In the genomic region with DNA sequence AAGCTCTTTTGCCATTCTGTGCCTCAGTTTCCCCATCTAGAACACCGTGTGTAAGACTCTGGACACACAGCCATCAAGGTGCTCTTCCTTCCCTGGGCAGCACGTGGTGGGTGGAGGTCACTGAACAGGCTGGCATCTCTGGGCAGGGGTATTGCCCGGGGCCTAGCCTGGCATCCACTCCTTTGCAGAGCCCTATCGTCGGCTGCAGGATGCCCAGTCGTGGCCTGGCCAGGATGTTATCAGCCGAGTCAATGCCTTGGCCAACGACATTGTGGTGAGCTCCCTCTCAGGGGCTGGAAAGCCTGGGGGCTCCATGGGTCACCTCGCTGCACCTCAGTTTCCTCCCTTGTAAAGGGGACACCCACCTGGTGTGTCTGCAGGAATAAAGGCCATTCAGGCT, we compare ENCODE assay signal across 18 cellular contexts. TPM values are rescaled to one million over a fixed set of nuclear protein-coding genes. Genes with fewer than 3 reads are reported as not detected.
DNase-seq lines count a peak whose midpoint lies in the region; ATAC-seq, FAIRE-seq and TF ChIP-seq lines count a peak whose summit lies in the region.
"Had no signal": no experiment of that assay in that cellular context is flagged by ENCODE, and none has a peak within 500 bp of the region (broad histone marks: within the 10 kb centered on the region; RNA-seq: fewer than 3 reads in every experiment).

No MANE protein-coding gene starts in this region.

- H3K4me3 ChIP-seq in Caco-2 (ENCODE audit: low read depth, low read length) (no peak overlapping the region), K562 (no peak overlapping the region), spleen (no peak overlapping the region)

- in situ Hi-C loops in K562 (cut with MboI): no loop called here

- POLR2A ChIA-PET in Caco-2 (lab: Charles Lee) (no interaction called here), K562 (lab: Yijun Ruan, JAX) (interaction anchor here (1.0 kb wide), 1 partner anchor 16 kb away, joined by 3 read pairs; no protein-coding TSS in a partner anchor), MCF 10A (lab: Yijun Ruan, JAX) (no interaction called here)
- POLR2A ChIA-PET in activated CD4-positive, alpha-beta T cell treated with anti-CD3 and anti-CD28 coated beads for 36 hours (lab: Charles Lee): no interaction called here

- no peaks in the 10 kb centered on the region for H3K79me2 ChIP-seq in K562 (ENCODE audit: control insufficient read depth, insufficient read depth, low read length)

- no peak for ATAC-seq in K562
- ATAC-seq in activated CD4-positive, alpha-beta T cell treated with anti-CD3 and anti-CD28 coated beads for 36 hours: no peak

- no peaks in the 10 kb centered on the region for H3K36me3 Mint-ChIP-seq in Caco-2 (ENCODE audit: insufficient read depth, unreplicated experiment)
- no peaks in the 10 kb centered on the region for H3K36me3 Mint-ChIP-seq in MCF 10A (ENCODE audit: insufficient read depth, unreplicated experiment)
- no peaks in the 10 kb centered on the region for H3K36me3 Mint-ChIP-seq in activated CD4-positive, alpha-beta T cell treated with anti-CD3 and anti-CD28 coated beads for 36 hours (ENCODE audit: low read depth)
- H3K36me3 Mint-ChIP-seq: CD14-positive monocyte; CD4-positive, alpha-beta memory T cell had no signal

- no peak overlapping the region for H2AFZ ChIP-seq in K562 (ENCODE audit: low read depth, low read length)

- no peaks in the 10 kb centered on the region for H3K9me1 ChIP-seq in K562 (ENCODE audit: control insufficient read depth, insufficient read depth, low read length)

- no peak overlapping the region for H3K9ac ChIP-seq in K562 (ENCODE audit: insufficient read depth in 1 of 2, low read depth in 2 of 2, low read length in 2 of 2)

- no peak for DNase-seq in Caco-2
- peak; percentile 18 for DNase-seq in GM10266 (ENCODE audit: extremely low spot score)
- no peak for DNase-seq in K562 (ENCODE audit: extremely low read depth in 1 of 4, low spot score in 3 of 4)
- peak; percentile 52 for DNase-seq in spleen
- no peak for DNase-seq in MCF 10A (ENCODE audit: unreplicated experiment)
- DNase-seq in COR-L47 (lab: John Stamatoyannopoulos, UW): no peak
- DNase-seq in activated CD4-positive, alpha-beta T cell treated with anti-CD3 and anti-CD28 coated beads for 36 hours: no peak
- DNase-seq: AML-193; CD4-positive, alpha-beta memory T cell; GDM1; GOT3; IMR-90 had no signal

- H3K9me3 ChIP-seq in Caco-2 (no peaks in the 10 kb centered on the region), K562 (replicated peaks; ENCODE audit: control insufficient read depth, insufficient read depth, low read depth, low read length) (no peaks in the 10 kb centered on the region), spleen (no peaks in the 10 kb centered on the region)
- H3K9me3 ChIP-seq: A549 had no signal

- no peaks in the 10 kb centered on the region for H3K9me3 Mint-ChIP-seq in Caco-2 (ENCODE audit: unreplicated experiment)
- H3K9me3 Mint-ChIP-seq in MCF 10A (ENCODE audit: unreplicated experiment): no peaks in the 10 kb centered on the region
- no peaks in the 10 kb centered on the region for H3K9me3 Mint-ChIP-seq in activated CD4-positive, alpha-beta T cell treated with anti-CD3 and anti-CD28 coated beads for 36 hours (ENCODE audit: low read depth)
- H3K9me3 Mint-ChIP-seq: CD4-positive, alpha-beta memory T cell had no signal

- H3K4me1 ChIP-seq in Caco-2 (peaks cover 6% of the 10 kb centered on the region), K562 (replicated peaks in 1 of 2; ENCODE audit: control insufficient read depth in 2 of 2, insufficient read depth in 2 of 2, low read length in 2 of 2) (peaks cover 8 to 48% of the 10 kb centered on the region in 2 experiments), spleen (peaks cover 0 to 32% (median 18%) of the 10 kb centered on the region in 6 donors)

- H3K27me3 ChIP-seq in Caco-2 (replicated peaks; ENCODE audit: control insufficient read depth, insufficient read depth, low read length) (no peaks in the 10 kb centered on the region), K562 (ENCODE audit: control insufficient read depth in 2 of 2, insufficient read depth in 2 of 2, low read length in 2 of 2) (peaks cover 5 to 40% of the 10 kb centered on the region in 2 experiments; a peak in 3 of 5 replicates), spleen (replicated peaks in 1 of 7) (peaks cover 0 to 59% (median 44%) of the 10 kb centered on the region in 7 donors)

- peaks cover 36% of the 10 kb centered on the region for H4K20me1 ChIP-seq in K562 (replicated peaks; ENCODE audit: control insufficient read depth, insufficient read depth, low read length)

- TF ChIP-seq POLR2A in K562 (conservative IDR thresholded peaks at IDR 0.05): no peak
- no peak for TF ChIP-seq POLR2A in spleen (IDR thresholded peaks at IDR 0.05)

- H3K36me3 ChIP-seq in Caco-2 (ENCODE audit: control insufficient read depth, insufficient read depth, low read length): no peaks in the 10 kb centered on the region
- H3K36me3 ChIP-seq in K562 (ENCODE audit: control insufficient read depth, insufficient read depth, low read length): no peaks in the 10 kb centered on the region
- no peaks in the 10 kb centered on the region for H3K36me3 ChIP-seq in spleen

- H3K4me3 Mint-ChIP-seq in Caco-2 (ENCODE audit: unreplicated experiment): peak overlapping the region; percentile 76
- H3K4me3 Mint-ChIP-seq in MCF 10A (ENCODE audit: unreplicated experiment): no peak overlapping the region
- no peak overlapping the region for H3K4me3 Mint-ChIP-seq in activated CD4-positive, alpha-beta T cell treated with anti-CD3 and anti-CD28 coated beads for 36 hours
- H3K4me3 Mint-ChIP-seq: CD4-positive, alpha-beta memory T cell had no signal

- no peak overlapping the region for H3K27ac ChIP-seq in K562 (ENCODE audit: extremely low read depth, low read depth, low read length)
- H3K27ac ChIP-seq in spleen: no peak overlapping the region

- H3K27ac Mint-ChIP-seq in Caco-2 (ENCODE audit: unreplicated experiment): no peak overlapping the region
- H3K27ac Mint-ChIP-seq in MCF 10A (ENCODE audit: low read depth, unreplicated experiment): no peak overlapping the region
- no peak overlapping the region for H3K27ac Mint-ChIP-seq in activated CD4-positive, alpha-beta T cell treated with anti-CD3 and anti-CD28 coated beads for 36 hours
- H3K27ac Mint-ChIP-seq: CD4-positive, alpha-beta memory T cell had no signal

- H3K4me1 Mint-ChIP-seq in Caco-2 (ENCODE audit: low read depth, unreplicated experiment) (no peaks in the 10 kb centered on the region), MCF 10A (ENCODE audit: insufficient read depth, unreplicated experiment) (no peaks in the 10 kb centered on the region)
- no peaks in the 10 kb centered on the region for H3K4me1 Mint-ChIP-seq in activated CD4-positive, alpha-beta T cell treated with anti-CD3 and anti-CD28 coated beads for 36 hours

- intact Hi-C loops in Caco-2 (cut with micrococcal nuclease; ENCODE audit: unreplicated experiment): no loop called here
- intact Hi-C loops in K562 (cut with micrococcal nuclease): no loop called here
- intact Hi-C loops in spleen (cut with DNase I; ENCODE audit: low total_unique reads): no loop called here
- intact Hi-C loops in MCF 10A (cut with micrococcal nuclease): no loop called here
- intact Hi-C loops in activated CD4-positive, alpha-beta T cell treated with anti-CD3 and anti-CD28 coated beads for 36 hours (cut with DNase I, micrococcal nuclease): no loop called here

- H3K27me3 Mint-ChIP-seq in Caco-2 (ENCODE audit: insufficient read depth, unreplicated experiment): no peaks in the 10 kb centered on the region
- no peaks in the 10 kb centered on the region for H3K27me3 Mint-ChIP-seq in MCF 10A (ENCODE audit: insufficient read depth, unreplicated experiment)
- H3K27me3 Mint-ChIP-seq in activated CD4-positive, alpha-beta T cell treated with anti-CD3 and anti-CD28 coated beads for 36 hours: peaks cover 27% of the 10 kb centered on the region

- FAIRE-seq in K562 (lab: Jason Lieb, UNC): no peak
- FAIRE-seq: A549, D721Med, HTR-8/SVneo had no signal

- 20% methylated on average over 9 of the region's 9 CpGs for WGBS in K562 (ENCODE audit: insufficient coverage, low coverage, missing lambda C conversion rate)
- WGBS in spleen, 5 donors: 50 to 83% (median 78%) methylated on average over 6 to 9 of the region's 9 CpGs

- TF ChIP-seq RAD21 in K562 (CRISPR knock-in tag; conservative IDR thresholded peaks at IDR 0.05 in 1 of 2, IDR thresholded peaks at IDR 0.05 in 1 of 2): no peak

- no TSS peak for BruUV-seq in Caco-2 (replicated peaks; lab: Mats Ljungman, UMichigan)
- no TSS peak for BruUV-seq in K562 (replicated peaks; lab: Mats Ljungman, UMichigan)
- BruUV-seq in MCF 10A (replicated peaks; lab: Mats Ljungman, UMichigan): no TSS peak

- CTCF ChIA-PET in Caco-2 (lab: Charles Lee) (no interaction called here), K562 (lab: Yijun Ruan, JAX; ENCODE audit: low intra/inter-chr PET ratio) (no interaction called here), MCF 10A (lab: Yijun Ruan, JAX) (no interaction called here)
- CTCF ChIA-PET in activated CD4-positive, alpha-beta T cell treated with anti-CD3 and anti-CD28 coated beads for 36 hours (lab: Charles Lee): no interaction called here

- TF ChIP-seq EP300 in K562 (IDR thresholded peaks at IDR 0.05; ENCODE audit: low read length): no peak

- no peak for TF ChIP-seq CTCF in Caco-2 (IDR thresholded peaks at IDR 0.05; ENCODE audit: insufficient read depth in 1 of 2, low read depth in 1 of 2, low read length in 1 of 2, severe bottlenecking in 1 of 2, unreplicated experiment in 1 of 2)
- TF ChIP-seq CTCF in GM10266 (IDR thresholded peaks at IDR 0.05; ENCODE audit: control insufficient read depth, insufficient read depth, low read depth, missing control alignments): no peak
- TF ChIP-seq CTCF in K562 (IDR thresholded peaks at IDR 0.05 in 2 of 3, conservative IDR thresholded peaks at IDR 0.05 in 1 of 3; ENCODE audit: insufficient read depth in 2 of 3, low read depth in 1 of 3, low read length in 3 of 3): no peak
- TF ChIP-seq CTCF in spleen (IDR thresholded peaks at IDR 0.05 in 8 of 11, conservative IDR thresholded peaks at IDR 0.05 in 3 of 11): no peak
- TF ChIP-seq CTCF in MCF 10A (IDR thresholded peaks at IDR 0.05; ENCODE audit: unreplicated experiment): no peak

- no peak overlapping the region for H3K4me2 ChIP-seq in K562 (ENCODE audit: insufficient read depth, low read length)

RNA-seq across cellular contexts. Expression of gene ADGRD2, which starts 4.0 kb away (rescaled TPM):
- not detected in 2 replicates for total RNA-seq in Caco-2 (2022)
- total RNA-seq in K562 (2011; cell fraction: chromatin; rRNA removed; ENCODE audit: low replicate concordance): not detected in 2 replicates
- total RNA-seq in K562 (2011; cell fraction: nucleolus; rRNA removed): 0.17 TPM in 1 of 2 replicates, not detected in the other
- total RNA-seq in K562 (2011; cell fraction: nucleoplasm; rRNA removed): not detected in 2 replicates
- total RNA-seq in K562 (2014; rRNA removed): not detected in 2 replicates
- not detected in 2 replicates for total RNA-seq in K562 (2014; rRNA removed; fragmentation: Illumina TruSeq; extraction: Trizol)
- total RNA-seq in K562 (2015; rRNA removed; fragmentation: Illumina TruSeq; extraction: Trizol): not detected in 2 replicates
- total RNA-seq in K562 (2021): not detected in 2 replicates
- polyA plus RNA-seq in K562 (2011; rRNA removed): not detected in 2 replicates
- polyA plus RNA-seq in K562 (2011; cell fraction: cytosol; rRNA removed): not detected in 2 replicates
- polyA plus RNA-seq in K562 (2011; cell fraction: nucleus; rRNA removed): 0.28 TPM in 1 of 2 replicates, not detected in the other
- not detected in 2 replicates for polyA plus RNA-seq in K562 (2012)
- polyA plus RNA-seq in K562 (2014; fragmentation: Illumina TruSeq; extraction: Trizol): not detected in 2 replicates
- not detected for polyA plus RNA-seq in K562 (2014; fragmentation: Nextera tagmentation; extraction: Ambion mirVana)
- polyA plus RNA-seq in K562 (2014; rRNA removed): not detected in 2 replicates
- not detected in 2 replicates for polyA minus RNA-seq in K562 (2011; rRNA and poly(A)+ RNA removed)
- polyA minus RNA-seq in K562 (2011; cell fraction: cytosol; rRNA and poly(A)+ RNA removed): not detected in 2 replicates
- polyA minus RNA-seq in K562 (2011; cell fraction: nucleus; rRNA and poly(A)+ RNA removed): not detected in 2 replicates
- under 1 TPM in 4 of 7 donors, not detected in 3; 0.18 to 0.50 (median 0.33) TPM for total RNA-seq in spleen
- polyA plus RNA-seq in spleen: under 1 TPM in 1 of 3 donors, not detected in 2; 0.15 TPM
- not detected in 2 replicates for total RNA-seq in MCF 10A (2022)
- not detected for total RNA-seq in activated CD4-positive, alpha-beta T cell treated with anti-CD3 and anti-CD28 coated beads for 36 hours
- total RNA-seq: CD4-positive, alpha-beta memory T cell; H7; IMR-90 had no signal
- polyA plus RNA-seq: A549; BJ; CD14-positive monocyte; CD4-positive, alpha-beta memory T cell; IMR-90 had no signal

RNA-seq across cellular contexts. Expression of gene PSMB7, which starts 39.1 kb away (rescaled TPM):
- total RNA-seq in Caco-2 (2022) (216 and 238 TPM in 2 replicates), K562 (2014; rRNA removed) (364 and 393 TPM in 2 replicates), K562 (2014; rRNA removed; fragmentation: Illumina TruSeq; extraction: Trizol) (404 and 414 TPM in 2 replicates), K562 (2015; rRNA removed; fragmentation: Illumina TruSeq; extraction: Trizol) (327 and 358 TPM in 2 replicates), K562 (2021) (321 and 326 TPM in 2 replicates), spleen (100 to 1,000 TPM in 3 of 7 donors, 10 to 100 TPM in 4; 71.3 to 123 (median 82.6) TPM), MCF 10A (2022) (264 and 352 TPM in 2 replicates)
- total RNA-seq in K562 (2011; cell fraction: chromatin; rRNA removed; ENCODE audit: low replicate concordance): 105 and 110 TPM in 2 replicates
- 103 and 112 TPM in 2 replicates for total RNA-seq in K562 (2011; cell fraction: nucleolus; rRNA removed)
- 100 and 107 TPM in 2 replicates for total RNA-seq in K562 (2011; cell fraction: nucleoplasm; rRNA removed)
- polyA plus RNA-seq in K562 (2011; rRNA removed) (544 and 662 TPM in 2 replicates), K562 (2014; fragmentation: Illumina TruSeq; extraction: Trizol) (368 and 407 TPM in 2 replicates), K562 (2014; fragmentation: Nextera tagmentation; extraction: Ambion mirVana) (100 to 1,000 TPM; 940 to 978 TPM), K562 (2014; rRNA removed) (429 and 463 TPM in 2 replicates), spleen (100 to 1,000 TPM; 113 to 143 (median 115) TPM)
- 461 and 577 TPM in 2 replicates for polyA plus RNA-seq in K562 (2011; cell fraction: cytosol; rRNA removed)
- 113 and 195 TPM in 2 replicates for polyA plus RNA-seq in K562 (2011; cell fraction: nucleus; rRNA removed)
- 238 and 428 TPM in 2 replicates for polyA plus RNA-seq in K562 (2012)
- 408 and 504 TPM in 2 replicates for polyA minus RNA-seq in K562 (2011; rRNA and poly(A)+ RNA removed)
- 113 and 154 TPM in 2 replicates for polyA minus RNA-seq in K562 (2011; cell fraction: cytosol; rRNA and poly(A)+ RNA removed)
- polyA minus RNA-seq in K562 (2011; cell fraction: nucleus; rRNA and poly(A)+ RNA removed): 48.2 and 82.0 TPM in 2 replicates
- 100 to 1,000 TPM; 143 to 164 TPM for total RNA-seq in activated CD4-positive, alpha-beta T cell treated with anti-CD3 and anti-CD28 coated beads for 36 hours

RNA-seq across cellular contexts. Expression of gene NR5A1, which starts 52.9 kb away (rescaled TPM):
- total RNA-seq in Caco-2 (2022) (0.09 TPM in 1 of 2 replicates, not detected in the other), K562 (2014; rRNA removed) (0.32 TPM in 1 of 2 replicates, not detected in the other), K562 (2014; rRNA removed; fragmentation: Illumina TruSeq; extraction: Trizol) (not detected in 2 replicates), K562 (2015; rRNA removed; fragmentation: Illumina TruSeq; extraction: Trizol) (not detected in 2 replicates), K562 (2021) (0.20 and 0.40 TPM in 2 replicates), spleen (100 to 1,000 TPM; 127 to 378 (median 231) TPM), MCF 10A (2022) (not detected in 2 replicates)
- total RNA-seq in K562 (2011; cell fraction: chromatin; rRNA removed; ENCODE audit: low replicate concordance): 0.65 TPM in 1 of 2 replicates, not detected in the other
- total RNA-seq in K562 (2011; cell fraction: nucleolus; rRNA removed): not detected in 2 replicates
- total RNA-seq in K562 (2011; cell fraction: nucleoplasm; rRNA removed): 0.15 TPM in 1 of 2 replicates, not detected in the other
- polyA plus RNA-seq in K562 (2011; rRNA removed) (0.11 TPM in 1 of 2 replicates, not detected in the other), K562 (2014; fragmentation: Illumina TruSeq; extraction: Trizol) (not detected in 2 replicates), K562 (2014; fragmentation: Nextera tagmentation; extraction: Ambion mirVana) (not detected), K562 (2014; rRNA removed) (not detected in 2 replicates), spleen (100 to 1,000 TPM in 1 of 3 donors, 10 to 100 TPM in 2; 46.5 to 182 (median 65.0) TPM)
- polyA plus RNA-seq in K562 (2011; cell fraction: cytosol; rRNA removed): 0.49 TPM in 1 of 2 replicates, not detected in the other
- 0.26 TPM in 1 of 2 replicates, not detected in the other for polyA plus RNA-seq in K562 (2011; cell fraction: nucleus; rRNA removed)
- polyA plus RNA-seq in K562 (2012): not detected in 2 replicates
- polyA minus RNA-seq in K562 (2011; rRNA and poly(A)+ RNA removed): not detected in 2 replicates
- polyA minus RNA-seq in K562 (2011; cell fraction: cytosol; rRNA and poly(A)+ RNA removed): not detected in 2 replicates
- polyA minus RNA-seq in K562 (2011; cell fraction: nucleus; rRNA and poly(A)+ RNA removed): 0.27 TPM in 1 of 2 replicates, not detected in the other
- not detected for total RNA-seq in activated CD4-positive, alpha-beta T cell treated with anti-CD3 and anti-CD28 coated beads for 36 hours
- total RNA-seq: CD4-positive, alpha-beta memory T cell; IMR-90 had no signal
- polyA plus RNA-seq: A549; BJ; CD14-positive monocyte; CD4-positive, alpha-beta memory T cell; IMR-90 had no signal

Comparison
In these comparisons a context has a peak if more than half of its experiments do, and no peak if none do; other contexts are left out.
1. DNase-seq: peak in GM10266 (single experiment) and spleen (single experiment); none in Caco-2 (0 of 2), K562 (0 of 4), MCF 10A (single experiment), COR-L47 (single experiment) and activated CD4-positive, alpha-beta T cell treated with anti-CD3 and anti-CD28 coated beads for 36 hours (single experiment).
2. RNA of gene NR5A1, which starts 52.9 kb away (total RNA-seq): 127 to 378 TPM in spleen; 0.15 to 0.65 TPM in K562, 0.09 TPM in Caco-2, not detected in MCF 10A and not detected in activated CD4-positive, alpha-beta T cell treated with anti-CD3 and anti-CD28 coated beads for 36 hours; every median in the first group is over 10 times any median in the second.